ENCODE assay signal across 29 cellular contexts in the genomic region with DNA sequence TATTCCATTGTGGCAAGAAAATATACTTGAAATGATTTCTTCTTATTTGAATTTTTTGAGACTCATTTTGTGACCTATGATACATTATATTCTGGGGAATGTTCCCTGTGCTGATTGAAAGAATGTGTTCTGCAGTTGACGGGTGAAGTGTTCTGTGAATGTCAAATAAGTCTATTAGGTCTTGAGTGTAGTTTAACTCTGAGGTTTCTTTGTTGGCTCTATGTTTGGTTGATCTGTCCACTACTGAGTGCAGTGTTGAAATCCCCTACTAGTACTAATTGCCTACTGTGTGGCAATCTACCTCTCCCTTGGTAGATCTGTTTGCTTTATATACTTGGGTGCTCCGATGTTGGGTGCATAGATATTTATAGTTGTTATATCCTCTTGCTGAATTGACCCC.
"Had no signal": no experiment of that assay in that cellular context is flagged by ENCODE, and none has a peak within 500 bp of the region (broad histone marks: within the 10 kb centered on the region; RNA-seq: fewer than 3 reads in every experiment).

No MANE protein-coding gene starts in this region.

- H3K4me1 Mint-ChIP-seq: natural killer cell; nephron; neural progenitor cell; stimulated activated effector memory CD8-positive, alpha-beta T cell treated with anti-CD3 and anti-CD28 coated beads, Interleukin-12 subunit alpha, Interleukin-12 subunit beta, amount 100 ng/mL, for 72 hours; stimulated activated naive B cell treated with anti-CD40 and anti-IgM and Interleukin-4, amounts not matched to agents 10 μg/mL and 1 μg/mL and 100 μg/mL, for 72 hours had no signal

- H3K9me3 Mint-ChIP-seq: type B pancreatic cell had no signal

- H3K36me3 ChIP-seq: neural progenitor cell, ovary, right lobe of liver, sigmoid colon, stomach, suprapubic skin, tibial artery, transverse colon, vagina had no signal

- H3K9me3 ChIP-seq: ovary, psoas muscle, right lobe of liver, suprapubic skin, testis, tibial artery, vagina had no signal

- H3K27me3 ChIP-seq: ovary, right lobe of liver, sigmoid colon, stomach, suprapubic skin, testis, tibial artery, transverse colon, vagina had no signal

- ATAC-seq: natural killer cell; psoas muscle; right cardiac atrium; right lobe of liver; stimulated activated effector memory CD8-positive, alpha-beta T cell treated with anti-CD3 and anti-CD28 coated beads, Interleukin-12 subunit alpha, Interleukin-12 subunit beta, amount 100 ng/mL, for 72 hours; stimulated activated naive B cell treated with anti-CD40 and anti-IgM and Interleukin-4, amounts not matched to agents 10 μg/mL and 1 μg/mL and 100 μg/mL, for 72 hours had no signal

- H3K4me3 Mint-ChIP-seq: natural killer cell; nephron; neural progenitor cell; stimulated activated effector memory CD8-positive, alpha-beta T cell treated with anti-CD3 and anti-CD28 coated beads, Interleukin-12 subunit alpha, Interleukin-12 subunit beta, amount 100 ng/mL, for 72 hours; stimulated activated naive B cell treated with anti-CD40 and anti-IgM and Interleukin-4, amounts not matched to agents 10 μg/mL and 1 μg/mL and 100 μg/mL, for 72 hours; stimulated activated naive CD8-positive, alpha-beta T cell treated with anti-CD3 and anti-CD28 coated beads, Interleukin-15, Interleukin-2, amounts not matched to agents 100 ng/mL and 50 ng/mL, for 24 hours; type B pancreatic cell had no signal

- H3K27ac Mint-ChIP-seq: natural killer cell; nephron; neural progenitor cell; progenitor cell of endocrine pancreas; stimulated activated effector memory CD8-positive, alpha-beta T cell treated with anti-CD3 and anti-CD28 coated beads, Interleukin-12 subunit alpha, Interleukin-12 subunit beta, amount 100 ng/mL, for 72 hours; stimulated activated naive B cell treated with anti-CD40 and anti-IgM and Interleukin-4, amounts not matched to agents 10 μg/mL and 1 μg/mL and 100 μg/mL, for 72 hours; stimulated activated naive CD8-positive, alpha-beta T cell treated with anti-CD3 and anti-CD28 coated beads, Interleukin-15, Interleukin-2, amounts not matched to agents 100 ng/mL and 50 ng/mL, for 24 hours; type B pancreatic cell had no signal

- H3K4me3 ChIP-seq: neural progenitor cell, ovary, psoas muscle, right lobe of liver, sigmoid colon, stomach, suprapubic skin, testis, tibial artery, transverse colon, vagina had no signal

- DNase-seq: natural killer cell; occipital lobe; ovary; posterior cingulate gyrus; psoas muscle; right cardiac atrium; right lobe of liver; sigmoid colon; small intestine; stimulated activated CD4-positive, alpha-beta T cell treated with anti-CD3 and anti-CD28 coated beads, Interleukin-15, amount 100 ng/mL, for 24 hours; stimulated activated CD4-positive, alpha-beta T cell treated with anti-CD3 and anti-CD28 coated beads, Interleukin-2, amount 100 ng/mL, for 24 hours; stimulated activated CD4-positive, alpha-beta T cell treated with anti-CD3 and anti-CD28 coated beads, Interleukin-2, amount 100 ng/mL, for 48 hours; stimulated activated CD4-positive, alpha-beta T cell treated with anti-CD3 and anti-CD28 coated beads, Interleukin-4, amount 100 ng/mL, for 24 hours; stimulated activated naive B cell treated with anti-CD40 and anti-IgM and Interleukin-4, amounts not matched to agents 10 μg/mL and 1 μg/mL and 100 μg/mL, for 72 hours; stimulated activated naive CD4-positive, alpha-beta T cell treated with Interleukin-2 at 50 U/mL for 16 hours; stomach; substantia nigra; testis; tibial artery; transverse colon had no signal

- H3K27ac ChIP-seq: neural progenitor cell, ovary, parathyroid adenoma, psoas muscle, right lobe of liver, sigmoid colon, stomach, suprapubic skin, testis, tibial artery, transverse colon, vagina had no signal

- H3K36me3 Mint-ChIP-seq: natural killer cell; neural progenitor cell; stimulated activated effector memory CD8-positive, alpha-beta T cell treated with anti-CD3 and anti-CD28 coated beads, Interleukin-12 subunit alpha, Interleukin-12 subunit beta, amount 100 ng/mL, for 72 hours; type B pancreatic cell had no signal

- H3K4me1 ChIP-seq: neural progenitor cell, parathyroid adenoma, psoas muscle, right lobe of liver, sigmoid colon, stomach, testis, tibial artery, transverse colon had no signal
